8 cellular contexts compared by ENCODE assay signal in the genomic region with DNA sequence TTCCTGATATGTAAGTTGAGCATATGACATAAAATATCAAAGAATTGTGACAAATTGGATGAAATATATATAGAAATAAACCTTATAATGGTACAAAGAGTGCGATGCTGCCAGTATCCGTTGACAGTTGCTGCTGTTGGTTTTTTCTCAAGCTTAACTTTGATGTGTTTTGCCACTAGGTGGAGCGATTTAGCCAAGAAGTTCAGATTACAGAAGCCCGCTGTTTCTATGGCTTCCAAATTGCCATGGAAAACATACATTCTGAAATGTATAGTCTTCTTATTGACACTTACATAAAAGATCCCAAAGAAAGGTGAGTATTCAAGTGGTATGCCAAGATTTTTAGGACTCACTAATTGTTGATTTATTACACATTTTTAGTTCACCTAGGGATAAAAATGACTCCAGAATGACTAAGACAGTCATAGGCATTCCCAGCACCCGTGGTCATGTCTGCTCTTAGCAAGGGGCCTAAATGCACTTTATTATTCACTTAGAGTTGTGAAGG. TPM values are rescaled to one million over a fixed set of nuclear protein-coding genes. Genes with fewer than 3 reads are reported as not detected.
DNase-seq lines count a peak whose midpoint lies in the region; ATAC-seq, FAIRE-seq and TF ChIP-seq lines count a peak whose summit lies in the region.

No MANE protein-coding gene starts in this region.

- peaks cover 21% of the 10 kb centered on the region for H4K20me1 ChIP-seq in Karpas-422 (ENCODE audit: insufficient read depth, low read depth, low read length)

- H3K36me3 ChIP-seq in Karpas-422 (ENCODE audit: insufficient read depth, low read length) (peaks cover 56% of the 10 kb centered on the region), kidney (ENCODE audit: control insufficient read depth in 1 of 2, insufficient read depth in 2 of 2, low read length in 2 of 2) (no peaks in the 10 kb centered on the region), thoracic aorta (no peaks in the 10 kb centered on the region)

- peaks cover 44% of the 10 kb centered on the region for H3K79me2 ChIP-seq in Karpas-422 (ENCODE audit: low read length)

- H3K4me3 ChIP-seq in Karpas-422 (ENCODE audit: low read length) (peak overlapping the region; percentile 97), kidney (ENCODE audit: low read length in 2 of 2) (no peak overlapping the region), thoracic aorta (no peak overlapping the region)

- intact Hi-C loops in kidney (cut with DNase I) = loop anchor here (5.0 kb wide), 1 partner anchor 308 kb away; no protein-coding TSS in a partner anchor

- peak overlapping the region; percentile 93 for H3K4me2 ChIP-seq in Karpas-422 (ENCODE audit: low read depth, low read length, poor library complexity, severe bottlenecking)

- no peaks in the 10 kb centered on the region for H3K27me3 ChIP-seq in Karpas-422 (ENCODE audit: low read length)
- H3K27me3 ChIP-seq in thoracic aorta (replicated peaks; ENCODE audit: insufficient read depth) = no peaks in the 10 kb centered on the region

- TF ChIP-seq CTCF in kidney (IDR thresholded peaks at IDR 0.05; ENCODE audit: borderline replicate concordance, extremely low read depth, insufficient read depth) (peak; percentile 60), thoracic aorta (IDR thresholded peaks at IDR 0.05) (peak; percentile 63)

- peaks cover 55% of the 10 kb centered on the region for H3K4me1 ChIP-seq in Karpas-422 (ENCODE audit: low read length)
- H3K4me1 ChIP-seq in kidney (ENCODE audit: control insufficient read depth in 1 of 2, insufficient read depth in 1 of 2, low read depth in 1 of 2, low read length in 2 of 2) = peaks cover 4 to 15% of the 10 kb centered on the region in 2 donors
- H3K4me1 ChIP-seq in thoracic aorta (ENCODE audit: control insufficient read depth in 1 of 2, low read depth in 2 of 2) = peaks cover 21 to 32% of the 10 kb centered on the region in 2 donors

- no peak overlapping the region for H3K27ac ChIP-seq in Karpas-422 (ENCODE audit: low read length)
- H3K27ac ChIP-seq in kidney (ENCODE audit: low read depth in 2 of 2, low read length in 2 of 2) = no peak overlapping the region
- no peak overlapping the region for H3K27ac ChIP-seq in thoracic aorta

- peak overlapping the region; percentile 87 for H3K9ac ChIP-seq in Karpas-422 (ENCODE audit: low read length)
- H3K9ac ChIP-seq in kidney (ENCODE audit: low read length in 2 of 2) = no peak overlapping the region

- H3K9me3 ChIP-seq in Karpas-422 (ENCODE audit: low read length) = no peaks in the 10 kb centered on the region
- no peaks in the 10 kb centered on the region for H3K9me3 ChIP-seq in kidney (ENCODE audit: control insufficient read depth in 1 of 2, low read length in 2 of 2)
- H3K9me3 ChIP-seq in thoracic aorta = no peaks in the 10 kb centered on the region

- DNase-seq in NCI-H2107 treated with DMSO at 0.1 percent for 48 hours (lab: John Stamatoyannopoulos, UW; ENCODE audit: unreplicated experiment) (peak; percentile 68), NCI-H2107 (lab: John Stamatoyannopoulos, UW) (no peak), Karpas-422 (peak; percentile 86), OCI-M1 (lab: John Stamatoyannopoulos, UW) (peak; percentile 79), amniotic stem cell (lab: John Stamatoyannopoulos, UW) (peak; percentile 56), kidney (no peak), thoracic aorta (ENCODE audit: low spot score) (no peak), H54 (ENCODE audit: insufficient read length, low spot score) (no peak)

- no peak for ATAC-seq in thoracic aorta (ENCODE audit: insufficient number of reproducible peaks, low FRiP score, low read depth)

- TF ChIP-seq POLR2A in H54 (IDR thresholded peaks at IDR 0.05; ENCODE audit: low read depth, low read length) = no peak

- FAIRE-seq in kidney (lab: Jason Lieb, UNC) = peak; percentile 67
- FAIRE-seq in H54 (lab: Jason Lieb, UNC) = no peak

- H2AFZ ChIP-seq in Karpas-422 (ENCODE audit: low read length) = no peak overlapping the region

- H3K9me2 ChIP-seq in Karpas-422 (replicated peaks; ENCODE audit: insufficient read depth, low read length) = no peaks in the 10 kb centered on the region

RNA-seq across cellular contexts. Expression of gene RRM2, which starts 2.1 kb away (rescaled TPM):
- 22.6 and 24.8 TPM in 2 replicates for total RNA-seq in Karpas-422 (2014; rRNA removed; shearing (Covaris generic); ENCODE audit: low replicate concordance)
- total RNA-seq in kidney = 5.5 TPM
- 3.6 TPM for polyA plus RNA-seq in kidney (ENCODE audit: insufficient read depth, low read depth, low replicate concordance)
- 1 to 10 TPM in 1 of 2 donors, under 1 TPM in 1; 0.92 to 1.2 TPM for total RNA-seq in thoracic aorta

RNA-seq across cellular contexts. Expression of gene CYS1, which starts 44.4 kb away (rescaled TPM):
- total RNA-seq in Karpas-422 (2014; rRNA removed; shearing (Covaris generic); ENCODE audit: low replicate concordance) = 0.54 TPM in 1 of 2 replicates, not detected in the other
- total RNA-seq in kidney (245 TPM), thoracic aorta (10 to 100 TPM; 13.5 to 26.9 TPM)
- polyA plus RNA-seq in kidney (ENCODE audit: insufficient read depth, low read depth, low replicate concordance) = 276 TPM

Comparison
In these comparisons a context has a peak if more than half of its experiments do, and no peak if none do; other contexts are left out.
1. DNase-seq: peak in NCI-H2107 treated with DMSO at 0.1 percent for 48 hours (single experiment), Karpas-422 (single experiment), OCI-M1 (single experiment) and amniotic stem cell (single experiment); none in NCI-H2107 (single experiment), kidney (single experiment), thoracic aorta (single experiment) and H54 (single experiment).